In genomic region chr11:78201096-78201495, GRCh38 we compare ENCODE assay signal across 24 cellular contexts. TPM values are rescaled to one million over a fixed set of nuclear protein-coding genes. Genes with fewer than 3 reads are reported as not detected.
DNase-seq lines count a peak whose midpoint lies in the region; ATAC-seq and TF ChIP-seq lines count a peak whose summit lies in the region.
"Had no signal": no experiment of that assay in that cellular context is flagged by ENCODE, and none has a peak within 500 bp of the region (broad histone marks: within the 10 kb centered on the region; RNA-seq: fewer than 3 reads in every experiment).

No MANE protein-coding gene starts in this region.

- H3K27ac Mint-ChIP-seq in T-helper 2 cell treated with Interferon-gamma antibody and Interleukin-4, amounts not matched to agents 5 μg/mL and 100 μg/mL, for 36 hours, result peak overlapping the region; percentile 66
- H3K27ac Mint-ChIP-seq in activated naive CD8-positive, alpha-beta T cell, result peak overlapping the region; percentile 64

- intact Hi-C loops in lower lobe of right lung (cut with DNase I), result no loop called here

- H3K4me3 ChIP-seq in BLaER1 treated with 17β-estradiol and CSF1 and Interleukin-3, amounts not matched to agents 10 nM and 100 nM, result no peak overlapping the region
- no peak overlapping the region for H3K4me3 ChIP-seq in lower lobe of right lung
- H3K4me3 ChIP-seq: K562, left lung, prostate gland, stomach had no signal

- H3K9ac ChIP-seq in BLaER1 treated with 17β-estradiol and CSF1 and Interleukin-3, amounts not matched to agents 10 nM and 100 nM, result peak overlapping the region in 7 of 11 experiments; percentile 17 to 76 (median 28); a peak in 11 of 22 replicates

- no peaks in the 10 kb centered on the region for H3K27me3 ChIP-seq in BLaER1 treated with 17β-estradiol and CSF1 and Interleukin-3, amounts not matched to agents 10 nM and 100 nM
- H3K27me3 ChIP-seq in lower lobe of right lung (ENCODE audit: low read depth), result no peaks in the 10 kb centered on the region
- H3K27me3 ChIP-seq: foreskin keratinocyte, left lung, stomach had no signal

- H3K36me3 ChIP-seq in BLaER1 treated with 17β-estradiol and CSF1 and Interleukin-3, amounts not matched to agents 10 nM and 100 nM, result peaks cover 0 to 78% (median 10%) of the 10 kb centered on the region in 11 experiments; a peak in 12 of 22 replicates
- peaks cover 43% of the 10 kb centered on the region for H3K36me3 ChIP-seq in lower lobe of right lung

- peaks cover 32 to 46% (median 36%) of the 10 kb centered on the region in 10 experiments for H3K4me1 ChIP-seq in BLaER1 treated with 17β-estradiol and CSF1 and Interleukin-3, amounts not matched to agents 10 nM and 100 nM
- no peaks in the 10 kb centered on the region for H3K4me1 ChIP-seq in lower lobe of right lung
- H3K4me1 ChIP-seq: foreskin keratinocyte, prostate gland had no signal

- DNase-seq in T-helper 2 cell treated with Interferon-gamma antibody and Interleukin-4, amounts not matched to agents 5 μg/mL and 100 μg/mL, for 36 hours (ENCODE audit: low spot score), result no peak
- DNase-seq in T-helper 2 cell (no peak), lower lobe of right lung (peak; percentile 10), NCI-H2227 (lab: John Stamatoyannopoulos, UW; ENCODE audit: unreplicated experiment) (no peak), hepatic stellate cell (ENCODE audit: low spot score) (no peak)
- DNase-seq: 8988T; activated CD4-positive, CD25-positive, alpha-beta regulatory T cell; cerebellar nuclear complex; DMS79; foreskin keratinocyte; GOT3; left lung; NCI-H1092 treated with DMSO at 0.1 percent for 48 hours; NCI-H2107; NCI-H526 treated with DMSO at 0.1 percent for 48 hours; SHP77; stomach had no signal

- TF ChIP-seq CTCF in lower lobe of right lung (IDR thresholded peaks at IDR 0.05), result no peak

- peak overlapping the region; percentile 59 for H3K4me3 Mint-ChIP-seq in T-helper 2 cell treated with Interferon-gamma antibody and Interleukin-4, amounts not matched to agents 5 μg/mL and 100 μg/mL, for 36 hours
- H3K4me3 Mint-ChIP-seq in activated naive CD8-positive, alpha-beta T cell, result peak overlapping the region; percentile 39

- no peaks in the 10 kb centered on the region for H3K9me3 ChIP-seq in BLaER1 treated with 17β-estradiol and CSF1 and Interleukin-3, amounts not matched to agents 10 nM and 100 nM (replicated peaks in 1 of 11)
- H3K9me3 ChIP-seq in lower lobe of right lung, result no peaks in the 10 kb centered on the region
- H3K9me3 ChIP-seq: left lung, prostate gland, stomach had no signal

- H3K4me1 Mint-ChIP-seq in T-helper 2 cell treated with Interferon-gamma antibody and Interleukin-4, amounts not matched to agents 5 μg/mL and 100 μg/mL, for 36 hours (ENCODE audit: low read depth), result peaks cover 37% of the 10 kb centered on the region
- peaks cover 42% of the 10 kb centered on the region for H3K4me1 Mint-ChIP-seq in activated naive CD8-positive, alpha-beta T cell (ENCODE audit: low read depth)

- H3K4me2 ChIP-seq in BLaER1 treated with 17β-estradiol and CSF1 and Interleukin-3, amounts not matched to agents 10 nM and 100 nM, result peak overlapping the region; percentile 76 to 97 (median 86); a peak in 19 of 22 replicates

- no peaks in the 10 kb centered on the region for H3K9me3 Mint-ChIP-seq in T-helper 2 cell treated with Interferon-gamma antibody and Interleukin-4, amounts not matched to agents 5 μg/mL and 100 μg/mL, for 36 hours
- H3K9me3 Mint-ChIP-seq in activated naive CD8-positive, alpha-beta T cell (ENCODE audit: low read depth), result no peaks in the 10 kb centered on the region

- no peak for ATAC-seq in lower lobe of right lung
- no peak for ATAC-seq in HG03196 (IDR thresholded peaks at IDR 0.05; ENCODE audit: unreplicated experiment)
- ATAC-seq: foreskin keratinocyte, K562, left lung had no signal

- H3K36me3 Mint-ChIP-seq in T-helper 2 cell treated with Interferon-gamma antibody and Interleukin-4, amounts not matched to agents 5 μg/mL and 100 μg/mL, for 36 hours (ENCODE audit: low read depth), result peaks cover 30% of the 10 kb centered on the region
- peaks cover 10% of the 10 kb centered on the region for H3K36me3 Mint-ChIP-seq in activated naive CD8-positive, alpha-beta T cell

- peaks cover 0 to 59% (median 0%) of the 10 kb centered on the region in 11 experiments; a peak in 7 of 22 replicates for H4K20me1 ChIP-seq in BLaER1 treated with 17β-estradiol and CSF1 and Interleukin-3, amounts not matched to agents 10 nM and 100 nM

- no peaks in the 10 kb centered on the region for H3K27me3 Mint-ChIP-seq in T-helper 2 cell treated with Interferon-gamma antibody and Interleukin-4, amounts not matched to agents 5 μg/mL and 100 μg/mL, for 36 hours (ENCODE audit: low read depth)
- no peaks in the 10 kb centered on the region for H3K27me3 Mint-ChIP-seq in activated naive CD8-positive, alpha-beta T cell

- H3K27ac ChIP-seq in BLaER1 treated with 17β-estradiol and CSF1 and Interleukin-3, amounts not matched to agents 10 nM and 100 nM, result peak overlapping the region in 8 of 11 experiments; percentile 69 to 87 (median 78); a peak in 17 of 22 replicates
- H3K27ac ChIP-seq in lower lobe of right lung, result no peak overlapping the region
- H3K27ac ChIP-seq: C4-2B, foreskin keratinocyte, HL-60, left lung, prostate gland, stomach had no signal

RNA-seq across cellular contexts. Expression of gene USP35, which starts 12.4 kb away (rescaled TPM):
- total RNA-seq in lower lobe of right lung, result 6.8 TPM

RNA-seq across cellular contexts. Expression of gene KCTD21, which starts 12.7 kb away (rescaled TPM):
- 10.4 TPM for total RNA-seq in lower lobe of right lung
